Comparison of ENCODE assay signal across 8 cellular contexts in genomic region chr5:55037046-55037771, GRCh38.
DNase-seq lines count a peak whose midpoint lies in the region; ATAC-seq lines count a peak whose summit lies in the region.

No MANE protein-coding gene starts in this region.

- H3K4me1 ChIP-seq in effector memory CD4-positive, alpha-beta T cell (ENCODE audit: control insufficient read depth, insufficient read depth, low read length, poor library complexity, severe bottlenecking), result peaks cover 11% of the 10 kb centered on the region

- peak overlapping the region; percentile 3 for H3K27ac ChIP-seq in effector memory CD4-positive, alpha-beta T cell (ENCODE audit: insufficient read depth, low read length, poor library complexity, severe bottlenecking)

- no peaks in the 10 kb centered on the region for H3K36me3 ChIP-seq in effector memory CD4-positive, alpha-beta T cell (ENCODE audit: control insufficient read depth, insufficient read depth, low read length)

- ATAC-seq in activated CD4-positive, CD25-positive, alpha-beta regulatory T cell treated with anti-CD3 and anti-CD28 coated beads, Interleukin-2, amount 50 U/mL, for 24 hours, result peak; percentile 91
- no peak for ATAC-seq in HG02763 (IDR thresholded peaks at IDR 0.05; ENCODE audit: unreplicated experiment)
- no peak for ATAC-seq in HG03139 (IDR thresholded peaks at IDR 0.05; ENCODE audit: unreplicated experiment)

- peak; percentile 2 for DNase-seq in GM19240 (ENCODE audit: insufficient read length, low spot score)
- DNase-seq in effector memory CD4-positive, alpha-beta T cell, result peak in 2 of 3 donors; percentile 16 to 18
- DNase-seq in stimulated activated CD4-positive, alpha-beta T cell treated with anti-CD3 and anti-CD28 coated beads, Interleukin-4, amount 100 ng/mL, for 4 hours, result peak; percentile 30 to 37
- no peak for DNase-seq in AG20443 (ENCODE audit: low spot score)
- DNase-seq in COR-L47 (lab: John Stamatoyannopoulos, UW), result no peak

- H3K9me3 ChIP-seq in effector memory CD4-positive, alpha-beta T cell (ENCODE audit: control insufficient read depth, low read length), result no peaks in the 10 kb centered on the region

- peak overlapping the region; percentile 9 for H3K4me3 ChIP-seq in effector memory CD4-positive, alpha-beta T cell (ENCODE audit: insufficient read depth, low read depth, low read length, poor library complexity, severe bottlenecking)

- H3K27me3 ChIP-seq in effector memory CD4-positive, alpha-beta T cell (replicated peaks; ENCODE audit: control insufficient read depth, insufficient read depth, low read length, poor library complexity, severe bottlenecking), result no peaks in the 10 kb centered on the region

Comparison
In these comparisons a context has a peak if more than half of its experiments do, and no peak if none do; other contexts are left out.
1. DNase-seq: peak in GM19240 (single experiment), effector memory CD4-positive, alpha-beta T cell (2 of 3) and stimulated activated CD4-positive, alpha-beta T cell treated with anti-CD3 and anti-CD28 coated beads, Interleukin-4, amount 100 ng/mL, for 4 hours (2 of 2); none in AG20443 (single experiment) and COR-L47 (single experiment).
2. ATAC-seq: peak in activated CD4-positive, CD25-positive, alpha-beta regulatory T cell treated with anti-CD3 and anti-CD28 coated beads, Interleukin-2, amount 50 U/mL, for 24 hours (2 of 2); none in HG02763 (single experiment) and HG03139 (single experiment).